ENCODE assay signal across 1 cellular context in genomic region chr6:150636808-150637207, GRCh38.
TF ChIP-seq lines count a peak whose summit lies in the region.

No MANE protein-coding gene starts in this region.

TF ChIP-seq in GM23338, 12 proteins besides CTCF, POLR2A, EP300 and RAD21:
- TF ChIP-seq EZH2 (IDR thresholded peaks at IDR 0.05; ENCODE audit: low read depth, unreplicated experiment) (no peak), POLR2AphosphoS5 (IDR thresholded peaks at IDR 0.05; ENCODE audit: low read depth) (no peak), JUNB (IDR thresholded peaks at IDR 0.05; ENCODE audit: unreplicated experiment) (no peak), ZNF462 (CRISPR knock-in tag; IDR thresholded peaks at IDR 0.05) (no peak), STAT1 (IDR thresholded peaks at IDR 0.05; ENCODE audit: unreplicated experiment) (no peak), EZH2phosphoT487 (IDR thresholded peaks at IDR 0.05; ENCODE audit: unreplicated experiment) (no peak), CREB1 (CRISPR knock-in tag; IDR thresholded peaks at IDR 0.05; ENCODE audit: low read depth) (no peak), ZNF331 (CRISPR knock-in tag; IDR thresholded peaks at IDR 0.05; ENCODE audit: low read depth) (no peak), NANOG (IDR thresholded peaks at IDR 0.05; ENCODE audit: borderline replicate concordance) (no peak), ZNF114 (CRISPR knock-in tag; IDR thresholded peaks at IDR 0.05) (no peak), REST (IDR thresholded peaks at IDR 0.05; ENCODE audit: unreplicated experiment) (no peak)
- TF ChIP-seq, protein P1, sequence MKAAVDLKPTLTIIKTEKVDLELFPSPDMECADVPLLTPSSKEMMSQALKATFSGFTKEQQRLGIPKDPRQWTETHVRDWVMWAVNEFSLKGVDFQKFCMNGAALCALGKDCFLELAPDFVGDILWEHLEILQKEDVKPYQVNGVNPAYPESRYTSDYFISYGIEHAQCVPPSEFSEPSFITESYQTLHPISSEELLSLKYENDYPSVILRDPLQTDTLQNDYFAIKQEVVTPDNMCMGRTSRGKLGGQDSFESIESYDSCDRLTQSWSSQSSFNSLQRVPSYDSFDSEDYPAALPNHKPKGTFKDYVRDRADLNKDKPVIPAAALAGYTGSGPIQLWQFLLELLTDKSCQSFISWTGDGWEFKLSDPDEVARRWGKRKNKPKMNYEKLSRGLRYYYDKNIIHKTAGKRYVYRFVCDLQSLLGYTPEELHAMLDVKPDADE (IDR thresholded peaks at IDR 0.05), result no peak
